In the genomic region with DNA sequence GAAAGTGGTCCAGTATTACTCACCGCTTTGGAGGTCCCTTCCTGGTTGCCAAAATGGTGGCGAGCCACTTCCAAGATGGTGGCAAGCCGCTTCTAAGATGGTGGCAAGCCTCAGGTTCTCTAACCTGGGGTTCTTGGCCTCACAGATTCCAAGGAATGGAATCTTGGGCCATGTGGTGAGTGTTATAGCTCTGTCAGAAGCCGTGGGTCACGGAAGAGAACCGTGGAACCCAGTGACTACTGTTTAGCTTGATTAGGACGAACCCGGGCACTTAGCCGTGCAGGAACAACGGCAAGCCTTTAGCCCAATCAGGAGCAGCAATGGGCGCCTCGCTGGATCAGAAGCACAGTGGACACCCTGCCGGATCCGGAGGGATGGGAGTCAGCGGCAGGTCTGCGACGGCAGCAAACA, we compare ENCODE assay signal across 21 cellular contexts.
DNase-seq lines count a peak whose midpoint lies in the region; ATAC-seq, FAIRE-seq and TF ChIP-seq lines count a peak whose summit lies in the region.
"Had no signal": no experiment of that assay in that cellular context is flagged by ENCODE, and none has a peak within 500 bp of the region (broad histone marks: within the 10 kb centered on the region; RNA-seq: fewer than 3 reads in every experiment).

No MANE protein-coding gene starts in this region.

- H4K20me1 ChIP-seq in GM23338 (replicated peaks; ENCODE audit: insufficient read depth) (no peaks in the 10 kb centered on the region), GM12878 (ENCODE audit: control insufficient read depth, insufficient read depth) (no peaks in the 10 kb centered on the region)

- no peak for FAIRE-seq in GM12878 (lab: Jason Lieb, UNC)
- FAIRE-seq: A549, GM18507 had no signal

- H3K9me3 Mint-ChIP-seq in GM23338: no peaks in the 10 kb centered on the region

- POLR2A ChIA-PET in GM12878 (lab: Charles Lee): no interaction called here
- POLR2A ChIA-PET in GM10248 (lab: Yijun Ruan, JAX): no interaction called here

- H3K9ac ChIP-seq in GM12878 (ENCODE audit: control insufficient read depth, insufficient read depth, low read length): no peak overlapping the region

- TF ChIP-seq RAD21 in GM12878 (IDR thresholded peaks at IDR 0.05; ENCODE audit: insufficient read depth, low read depth, low read length): no peak

- TF ChIP-seq CTCF in GM23338 (conservative IDR thresholded peaks at IDR 0.05; ENCODE audit: low read depth in 2 of 2): no peak
- no peak for TF ChIP-seq CTCF in GM12878 (IDR thresholded peaks at IDR 0.05 in 2 of 3, conservative IDR thresholded peaks at IDR 0.05 in 1 of 3; ENCODE audit: control insufficient read depth in 2 of 3, extremely low read depth in 1 of 3, insufficient read depth in 1 of 3, low read depth in 3 of 3, low read length in 3 of 3)
- TF ChIP-seq CTCF in GM10248 (IDR thresholded peaks at IDR 0.05; ENCODE audit: control extremely low read depth, extremely low read depth, low read depth, missing control alignments): no peak
- TF ChIP-seq CTCF in vagina (IDR thresholded peaks at IDR 0.05): no peak

- H3K36me3 Mint-ChIP-seq in GM23338 (ENCODE audit: low read depth): no peaks in the 10 kb centered on the region
- H3K36me3 Mint-ChIP-seq: CD4-positive, CD25-positive, alpha-beta regulatory T cell had no signal

- no TSS peak for BruUV-seq in GM12878 (replicated peaks; lab: Mats Ljungman, UMichigan)

- in situ Hi-C loops in GM12878 (cut with MboI): no loop called here

- no peak for TF ChIP-seq EP300 in GM12878 (IDR thresholded peaks at IDR 0.05; ENCODE audit: borderline replicate concordance in 1 of 2, control insufficient read depth in 1 of 2, low read depth in 2 of 2, low read length in 2 of 2)

- H3K9me2 ChIP-seq in GM23338 (ENCODE audit: insufficient read depth): peaks cover 10% of the 10 kb centered on the region; the same call in 1 of the 2 replicates

- TF ChIP-seq POLR2A in GM12878 (IDR thresholded peaks at IDR 0.05; ENCODE audit: low read depth, low read length) (no peak), vagina (IDR thresholded peaks at IDR 0.05) (no peak)

- H3K27ac ChIP-seq in GM23338 (ENCODE audit: low read depth): no peak overlapping the region
- H3K27ac ChIP-seq in GM12878 (ENCODE audit: control insufficient read depth, insufficient read depth): no peak overlapping the region
- H3K27ac ChIP-seq in vagina: no peak overlapping the region
- H3K27ac ChIP-seq: A549 had no signal

- no peaks in the 10 kb centered on the region for H3F3A ChIP-seq in GM23338 (replicated peaks; ENCODE audit: low read depth)

- no peak overlapping the region for H3K27ac Mint-ChIP-seq in GM23338
- H3K27ac Mint-ChIP-seq: CD4-positive, CD25-positive, alpha-beta regulatory T cell; T-helper 1 cell treated with Interleukin-12 subunit alpha and Interleukin-12 subunit beta and Interleukin-4 antibody, amounts not matched to agents 30 μg/mL and 1 μg/mL, for 36 hours had no signal

- intact Hi-C loops in GM12878 (cut with micrococcal nuclease; ENCODE audit: unreplicated experiment) (no loop called here), vagina (cut with DNase I) (no loop called here)

- SMC1A ChIA-PET in GM12878 (lab: Charles Lee; ENCODE audit: uncharacterized antibody, unreplicated experiment): no interaction called here

- peaks cover 6% of the 10 kb centered on the region; the same call in 2 of the 3 replicates for H3K4me1 Mint-ChIP-seq in GM23338
- H3K4me1 Mint-ChIP-seq: CD4-positive, CD25-positive, alpha-beta regulatory T cell had no signal

- H3K4me2 ChIP-seq in GM23338 (no peak overlapping the region), GM12878 (ENCODE audit: control insufficient read depth, insufficient read depth) (no peak overlapping the region)
- H3K4me2 ChIP-seq: A549 had no signal

- CTCF ChIA-PET in GM12878 (lab: Yijun Ruan, JAX): no interaction called here
- CTCF ChIA-PET in GM10248 (lab: Yijun Ruan, JAX): no interaction called here

- H3K27me3 ChIP-seq in GM23338 (ENCODE audit: insufficient read depth) (no peaks in the 10 kb centered on the region), GM12878 (replicated peaks in 1 of 2; ENCODE audit: control insufficient read depth in 2 of 2, insufficient read depth in 2 of 2, low read length in 1 of 2) (no peaks in the 10 kb centered on the region), vagina (no peaks in the 10 kb centered on the region)
- H3K27me3 ChIP-seq: BE2C had no signal

- RAD21 ChIA-PET in GM12878 (lab: Charles Lee; ENCODE audit: unreplicated experiment): no interaction called here

- DNase-seq in A172 (ENCODE audit: low spot score) (peak; percentile 47), GM23338 (ENCODE audit: low spot score) (no peak), NCI-H1105 treated with DMSO at 0.1 percent for 48 hours (lab: John Stamatoyannopoulos, UW) (peak; percentile 47), GM12878 (ENCODE audit: low read depth, low spot score) (no peak), GM10248 (ENCODE audit: extremely low spot score) (no peak), HK-2 (ENCODE audit: unreplicated experiment) (no peak), vagina (ENCODE audit: extremely low spot score in 2 of 2) (no peak)
- DNase-seq: BE2C; CD4-positive, CD25-positive, alpha-beta regulatory T cell; DND-41; KG1; NCI-H2029; NCI-H226; NCI-H510A treated with DMSO at 0.1 percent for 48 hours; NCI-H748 treated with DMSO at 0.1 percent for 48 hours; OCI-M1; Right ventricle myocardium superior; T1000 had no signal

- H3K4me1 ChIP-seq in GM23338 (ENCODE audit: insufficient read depth) (peaks cover 5% of the 10 kb centered on the region; the same call in 1 of the 2 replicates), GM12878 (ENCODE audit: control insufficient read depth, insufficient read depth, low read length) (no peaks in the 10 kb centered on the region), vagina (no peaks in the 10 kb centered on the region)
- H3K4me1 ChIP-seq: A549, BE2C had no signal

- H3K79me2 ChIP-seq in GM23338 (replicated peaks; ENCODE audit: insufficient read depth) (no peaks in the 10 kb centered on the region), GM12878 (ENCODE audit: control insufficient read depth, insufficient read depth, low read length) (no peaks in the 10 kb centered on the region)

- no peaks in the 10 kb centered on the region for H3K36me3 ChIP-seq in GM23338 (ENCODE audit: insufficient read depth)
- H3K36me3 ChIP-seq in GM12878 (ENCODE audit: control insufficient read depth in 2 of 2, insufficient read depth in 2 of 2, low read length in 1 of 2): no peaks in the 10 kb centered on the region
- no peaks in the 10 kb centered on the region for H3K36me3 ChIP-seq in vagina
- H3K36me3 ChIP-seq: BE2C had no signal

- no peak overlapping the region for H3K4me3 Mint-ChIP-seq in GM23338
- H3K4me3 Mint-ChIP-seq: T-helper 1 cell treated with Interleukin-12 subunit alpha and Interleukin-12 subunit beta and Interleukin-4 antibody, amounts not matched to agents 30 μg/mL and 1 μg/mL, for 36 hours had no signal

- peaks cover 3% of the 10 kb centered on the region for H3K27me3 Mint-ChIP-seq in GM23338 (ENCODE audit: insufficient read depth, low read depth, poor library complexity)
- H3K27me3 Mint-ChIP-seq: CD4-positive, CD25-positive, alpha-beta regulatory T cell had no signal

- H3K9me3 ChIP-seq in GM12878 (replicated peaks; ENCODE audit: control insufficient read depth, insufficient read depth, low read length) (no peaks in the 10 kb centered on the region; the same call in 2 of the 3 replicates), vagina (no peaks in the 10 kb centered on the region)
- H3K9me3 ChIP-seq: A549, BE2C had no signal

- no peak overlapping the region for H3K4me3 ChIP-seq in GM23338
- no peak overlapping the region for H3K4me3 ChIP-seq in GM12878
- H3K4me3 ChIP-seq in vagina: no peak overlapping the region
- H3K4me3 ChIP-seq: A549 had no signal

- H2AFZ ChIP-seq in GM23338: peak overlapping the region; percentile 84; the same call in 1 of the 2 replicates
- H2AFZ ChIP-seq in GM12878 (ENCODE audit: control insufficient read depth, low read depth, low read length): no peak overlapping the region

- no peak for ATAC-seq in GM23338
- no peak for ATAC-seq in GM12878
- ATAC-seq: A549 had no signal

- WGBS in GM12878 (ENCODE audit: insufficient coverage, insufficient replicate concordance, low lambda C conversion rate, missing lambda C conversion rate): 28% methylated on average over 17 of the region's 17 CpGs

TF ChIP-seq in GM23338, 12 proteins besides CTCF, POLR2A, EP300 and RAD21 (continues in another document):
- TF ChIP-seq JUNB (IDR thresholded peaks at IDR 0.05; ENCODE audit: unreplicated experiment) (no peak), NANOG (IDR thresholded peaks at IDR 0.05; ENCODE audit: borderline replicate concordance) (no peak)

TF ChIP-seq in GM12878, 131 proteins besides CTCF, POLR2A, EP300 and RAD21:
- no peak for TF ChIP-seq CBX5 (IDR thresholded peaks at IDR 0.05; ENCODE audit: low read depth)
- TF ChIP-seq ZNF384 (IDR thresholded peaks at IDR 0.05; ENCODE audit: borderline replicate concordance, low read depth, low read length): no peak
- TF ChIP-seq NR2C1 (IDR thresholded peaks at IDR 0.05): 0 out of 2 replicates have a peak, but pooled peaks have one; percentile 15
TF ChIP-seq in GM12878: peak in this region for 1.

Comparison
In these comparisons a context has a peak if more than half of its experiments do, and no peak if none do; other contexts are left out.
1. DNase-seq: peak in A172 (single experiment) and NCI-H1105 treated with DMSO at 0.1 percent for 48 hours (single experiment); none in GM23338 (single experiment), GM12878 (single experiment), GM10248 (single experiment), HK-2 (single experiment) and vagina (0 of 2).